In genomic region chr17:1636732-1637285, GRCh38 we compare ENCODE assay signal across 1 cellular context.
TF ChIP-seq lines count a peak whose summit lies in the region.

No MANE protein-coding gene starts in this region.

TF ChIP-seq in H1, 55 proteins besides CTCF, POLR2A, EP300 and RAD21:
- TF ChIP-seq CHD1 (IDR thresholded peaks at IDR 0.05; ENCODE audit: low read depth, low read length) (no peak), SP1 (IDR thresholded peaks at IDR 0.05; ENCODE audit: low read depth, low read length) (no peak), CBX8 (IDR thresholded peaks at IDR 0.05; ENCODE audit: borderline replicate concordance, low read depth, low read length) (no peak), SIX5 (IDR thresholded peaks at IDR 0.05; ENCODE audit: low read depth, low read length) (no peak), CEBPB (IDR thresholded peaks at IDR 0.05; ENCODE audit: low read depth, low read length) (no peak), POU5F1 (IDR thresholded peaks at IDR 0.05; ENCODE audit: low read depth, low read length) (no peak), GTF2F1 (IDR thresholded peaks at IDR 0.05; ENCODE audit: borderline replicate concordance, low read depth, low read length) (no peak), ATF3 (IDR thresholded peaks at IDR 0.05; ENCODE audit: insufficient read depth, low read depth, low read length) (no peak), KDM1A (IDR thresholded peaks at IDR 0.05; ENCODE audit: borderline replicate concordance, low read length) (no peak), TBP (IDR thresholded peaks at IDR 0.05; ENCODE audit: low read depth, low read length) (no peak), MAFK (IDR thresholded peaks at IDR 0.05; ENCODE audit: low read depth, low read length) (no peak), SIRT6 (IDR thresholded peaks at IDR 0.05; ENCODE audit: low read length) (no peak)
